In the genomic region with DNA sequence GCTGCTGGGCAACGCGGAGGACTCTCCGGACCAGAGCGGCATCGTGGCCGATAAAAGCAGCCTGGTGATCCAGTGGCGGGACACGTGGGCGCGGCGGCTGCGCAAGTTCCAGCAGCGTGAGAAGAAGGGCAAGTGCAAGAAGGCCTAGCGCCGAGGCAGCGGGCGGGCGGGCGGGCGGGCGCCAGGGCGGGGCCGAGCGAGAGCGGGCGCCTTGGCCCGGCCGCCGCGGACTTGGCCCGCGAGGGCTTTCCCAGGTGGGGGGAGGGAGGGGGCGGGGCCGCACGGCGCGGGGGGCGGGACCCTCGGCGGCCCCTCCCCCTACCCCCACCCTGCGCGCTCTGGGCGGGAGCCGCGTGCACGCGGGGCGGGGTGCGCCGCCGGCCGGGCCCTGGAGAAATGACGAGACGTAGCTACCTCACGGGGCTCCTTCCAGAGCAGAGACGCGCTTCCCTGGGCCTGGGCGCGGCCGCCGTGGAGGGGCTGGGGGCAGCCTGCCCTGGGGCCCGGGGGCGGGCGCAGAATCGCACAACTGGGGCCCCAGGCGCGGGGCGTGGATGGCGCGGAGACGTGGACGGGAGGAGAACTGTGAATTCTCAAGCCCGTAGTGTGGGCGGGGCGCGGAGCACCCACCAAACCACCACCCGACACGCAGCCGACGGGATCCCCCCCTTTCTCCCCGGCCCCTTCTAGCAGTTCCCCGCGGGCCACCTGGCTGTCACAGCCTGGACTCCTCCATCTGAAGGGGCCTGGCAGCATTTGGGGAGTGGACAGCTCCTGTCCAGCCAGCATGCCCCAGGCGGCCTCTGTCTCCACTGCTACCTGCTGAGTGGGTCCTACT, we compare ENCODE assay signal across 8 cellular contexts.
DNase-seq lines count a peak whose midpoint lies in the region; ATAC-seq and TF ChIP-seq lines count a peak whose summit lies in the region.

No MANE protein-coding gene starts in this region.

- 1 to 2% (median 2%) methylated on average over 36 to 84 of the region's 84 CpGs for WGBS in ovary, 3 donors
- 3% methylated on average over 83 of the region's 84 CpGs for WGBS in thymus

- peak overlapping the region; percentile 64 for H3K4me3 ChIP-seq in ovary
- H3K4me3 ChIP-seq in thymus (ENCODE audit: low read length), result peak overlapping the region; percentile 57

- H3K27ac ChIP-seq in ovary (peak overlapping the region; percentile 92 to 97), thymus (ENCODE audit: low read depth) (peak overlapping the region; percentile 84)

- no peaks in the 10 kb centered on the region for H3K36me3 ChIP-seq in ovary
- H3K36me3 ChIP-seq in thymus (ENCODE audit: control insufficient read depth, insufficient read depth), result no peaks in the 10 kb centered on the region

- H3K4me1 ChIP-seq in ovary (ENCODE audit: insufficient read depth) (peaks cover 12% of the 10 kb centered on the region), thymus (ENCODE audit: control insufficient read depth, insufficient read depth, low read length) (peaks cover 18% of the 10 kb centered on the region)

- peak; percentile 62 for TF ChIP-seq POLR2A in ovary (IDR thresholded peaks at IDR 0.05)

- no peaks in the 10 kb centered on the region for H3K9me3 Mint-ChIP-seq in activated naive CD4-positive, alpha-beta T cell treated with anti-CD3 and anti-CD28 coated beads, Interleukin-2, amount 50 U/mL, for 72 hours

- peak; percentile 59 for ATAC-seq in HG02610 (IDR thresholded peaks at IDR 0.05; ENCODE audit: unreplicated experiment)
- peak; percentile 70 to 88 for ATAC-seq in activated naive CD4-positive, alpha-beta T cell treated with anti-CD3 and anti-CD28 coated beads, Interleukin-2, amount 50 U/mL, for 72 hours

- TF ChIP-seq CTCF in ovary (IDR thresholded peaks at IDR 0.05), result peak in 1 of 3 donors; percentile 5

- peak; percentile 66 for DNase-seq in COLO829 (ENCODE audit: low spot score)
- DNase-seq in SK-N-DZ (ENCODE audit: low spot score), result peak; percentile 64
- DNase-seq in activated naive CD4-positive, alpha-beta T cell treated with anti-CD3 and anti-CD28 coated beads, Interleukin-2, amount 50 U/mL, for 72 hours (ENCODE audit: low spot score in 2 of 2), result peak; percentile 65 to 66
- DNase-seq in glomerular visceral epithelial cell (ENCODE audit: extremely low spot score), result peak; percentile 30
- DNase-seq in ovary, result peak; percentile 75 to 87 (median 86)
- no peak for DNase-seq in NCI-H1436 treated with DMSO at 0.1 percent for 48 hours (lab: John Stamatoyannopoulos, UW)

- H3K27ac Mint-ChIP-seq in activated naive CD4-positive, alpha-beta T cell treated with anti-CD3 and anti-CD28 coated beads, Interleukin-2, amount 50 U/mL, for 72 hours, result peak overlapping the region; percentile 50 to 72

- H3K9me3 ChIP-seq in ovary (no peaks in the 10 kb centered on the region), thymus (ENCODE audit: control insufficient read depth) (no peaks in the 10 kb centered on the region)

- intact Hi-C loops in ovary (cut with DNase I), result no loop called here

- peaks cover 0 to 5% of the 10 kb centered on the region in 2 donors for H3K36me3 Mint-ChIP-seq in activated naive CD4-positive, alpha-beta T cell treated with anti-CD3 and anti-CD28 coated beads, Interleukin-2, amount 50 U/mL, for 72 hours

- TF ChIP-seq EP300 in ovary (IDR thresholded peaks at IDR 0.05), result no peak

- H3K27me3 ChIP-seq in ovary (no peaks in the 10 kb centered on the region), thymus (ENCODE audit: control insufficient read depth, insufficient read depth) (no peaks in the 10 kb centered on the region)
